In the genomic region with DNA sequence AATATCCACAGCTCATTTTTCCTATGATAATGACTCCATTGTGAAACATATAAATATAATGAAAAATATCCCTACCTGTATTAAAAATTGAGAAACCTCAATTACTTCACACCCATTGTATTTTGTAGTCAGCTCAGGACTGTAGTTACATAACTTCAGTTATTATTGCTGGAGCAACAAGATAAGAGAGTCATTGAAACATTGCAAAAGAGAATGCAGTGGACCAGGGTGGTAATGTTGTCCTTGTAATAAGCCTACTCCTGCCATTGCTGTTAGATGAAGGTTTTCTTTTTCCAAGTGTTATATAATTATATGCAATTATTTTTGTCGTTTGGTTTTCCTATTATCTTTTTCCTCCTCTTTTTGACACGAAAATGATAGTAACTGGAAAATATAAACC, we compare ENCODE assay signal across 18 cellular contexts.
A peak's percentile ranks its signal among the peaks of the same experiment; 100 is the strongest.
DNase-seq lines count a peak whose midpoint lies in the region; ATAC-seq and TF ChIP-seq lines count a peak whose summit lies in the region.
"Had no signal": no experiment of that assay in that cellular context is flagged by ENCODE, and none has a peak within 500 bp of the region (broad histone marks: within the 10 kb centered on the region; RNA-seq: fewer than 3 reads in every experiment).

No MANE protein-coding gene starts in this region.

- H3K27ac Mint-ChIP-seq in HFFc6 (peak overlapping the region; percentile 40; the same call in 1 of the 2 replicates), mesothelial cell of epicardium (peak overlapping the region; percentile 25)
- H3K27ac Mint-ChIP-seq in effector memory CD8-positive, alpha-beta T cell = no peak overlapping the region
- H3K27ac Mint-ChIP-seq: activated CD4-positive, alpha-beta T cell treated with anti-CD3 and anti-CD28 coated beads, Interleukin-2, amount 10 ng/mL, durations not matched to agents 7 days and 5 days; immature natural killer cell had no signal

- H3K4me3 Mint-ChIP-seq in HFFc6 = no peak overlapping the region
- no peak overlapping the region for H3K4me3 Mint-ChIP-seq in mesothelial cell of epicardium
- no peak overlapping the region for H3K4me3 Mint-ChIP-seq in effector memory CD8-positive, alpha-beta T cell
- H3K4me3 Mint-ChIP-seq: activated CD4-positive, alpha-beta T cell treated with anti-CD3 and anti-CD28 coated beads, Interleukin-2, amount 10 ng/mL, durations not matched to agents 7 days and 5 days; immature natural killer cell had no signal

- no peak overlapping the region for H2AFZ ChIP-seq in PC-9

- H3K4me2 ChIP-seq in PC-9 = no peak overlapping the region

- H3K27me3 Mint-ChIP-seq in HFFc6 (ENCODE audit: insufficient read depth) (peaks cover 3% of the 10 kb centered on the region), mesothelial cell of epicardium (ENCODE audit: low read depth) (no peaks in the 10 kb centered on the region)
- no peaks in the 10 kb centered on the region for H3K27me3 Mint-ChIP-seq in effector memory CD8-positive, alpha-beta T cell
- H3K27me3 Mint-ChIP-seq: activated CD4-positive, alpha-beta T cell treated with anti-CD3 and anti-CD28 coated beads, Interleukin-2, amount 10 ng/mL, durations not matched to agents 7 days and 5 days had no signal

- peaks cover 16% of the 10 kb centered on the region for H3K4me1 ChIP-seq in PC-9 (replicated peaks; ENCODE audit: insufficient read depth)

- intact Hi-C loops in PC-9 (cut with micrococcal nuclease; ENCODE audit: unreplicated experiment) = no loop called here

- POLR2A ChIA-PET in PC-9 (lab: Charles Lee; ENCODE audit: unreplicated experiment) = no interaction called here

- H3K27me3 ChIP-seq in PC-9 (ENCODE audit: insufficient read depth, low read depth) = no peaks in the 10 kb centered on the region

- H3K36me3 Mint-ChIP-seq in HFFc6 (ENCODE audit: low read depth) (no peaks in the 10 kb centered on the region), mesothelial cell of epicardium (peaks cover 26% of the 10 kb centered on the region)
- H3K36me3 Mint-ChIP-seq in effector memory CD8-positive, alpha-beta T cell (ENCODE audit: insufficient read depth) = no peaks in the 10 kb centered on the region
- H3K36me3 Mint-ChIP-seq: immature natural killer cell had no signal

- DNase-seq in HFFc6 (no peak), PC-9 (no peak), epithelial cell of esophagus (ENCODE audit: low read depth) (peak; percentile 80), mesothelial cell of epicardium (ENCODE audit: low spot score in 2 of 2, unreplicated experiment in 2 of 2) (no peak), anterior cingulate cortex (lab: John Stamatoyannopoulos, UW) (no peak), COLO829 (ENCODE audit: low spot score) (no peak)
- no peak for DNase-seq in effector memory CD8-positive, alpha-beta T cell
- DNase-seq: activated CD4-positive, alpha-beta T cell treated with anti-CD3 and anti-CD28 coated beads, Interleukin-2, amount 10 ng/mL, durations not matched to agents 7 days and 5 days; activated naive CD4-positive, alpha-beta T cell treated with anti-CD3 and anti-CD28 coated beads, Interleukin-2, amount 50 U/mL, for 16 hours; activated T-cell treated with anti-CD3 and anti-CD28 coated beads for 4 hours; AML-193; GDM1; immature natural killer cell; Kasumi-1; NCI-H146; NCI-H510A treated with DMSO at 0.1 percent for 48 hours; nucleus accumbens had no signal

- H4K20me1 ChIP-seq in PC-9 (ENCODE audit: insufficient read depth) = no peaks in the 10 kb centered on the region

- H3K79me2 ChIP-seq in PC-9 (ENCODE audit: low read depth) = no peaks in the 10 kb centered on the region

- no TSS peak for BruUV-seq in PC-9 (replicated peaks; lab: Mats Ljungman, UMichigan)

- H3K4me1 Mint-ChIP-seq in HFFc6 (ENCODE audit: low read depth) (peaks cover 18% of the 10 kb centered on the region), mesothelial cell of epicardium (peaks cover 34% of the 10 kb centered on the region)
- H3K4me1 Mint-ChIP-seq in effector memory CD8-positive, alpha-beta T cell (ENCODE audit: low read depth in 2 of 2) = no peaks in the 10 kb centered on the region
- H3K4me1 Mint-ChIP-seq: activated CD4-positive, alpha-beta T cell treated with anti-CD3 and anti-CD28 coated beads, Interleukin-2, amount 10 ng/mL, durations not matched to agents 7 days and 5 days; immature natural killer cell had no signal

- no peaks in the 10 kb centered on the region for H3K9me2 ChIP-seq in PC-9 (ENCODE audit: insufficient read depth)

- H3K4me3 ChIP-seq in PC-9 = no peak overlapping the region
- no peak overlapping the region for H3K4me3 ChIP-seq in epithelial cell of esophagus (ENCODE audit: low read length)

- H3K36me3 ChIP-seq in PC-9 (ENCODE audit: low read depth) = no peaks in the 10 kb centered on the region

- no peak for ATAC-seq in effector memory CD8-positive, alpha-beta T cell (replicated peaks)
- ATAC-seq in HG03571 (IDR thresholded peaks at IDR 0.05; ENCODE audit: unreplicated experiment) = no peak

- no peaks in the 10 kb centered on the region for H3K9me3 ChIP-seq in PC-9 (ENCODE audit: insufficient read depth, low read depth)

- TF ChIP-seq CTCF in HFFc6 (IDR thresholded peaks at IDR 0.05) (no peak), PC-9 (conservative IDR thresholded peaks at IDR 0.05) (no peak), epithelial cell of esophagus (IDR thresholded peaks at IDR 0.05; ENCODE audit: insufficient read depth, low read depth, low read length, missing control alignments) (no peak), mesothelial cell of epicardium (IDR thresholded peaks at IDR 0.05; ENCODE audit: unreplicated experiment) (no peak)

- peaks cover 7% of the 10 kb centered on the region; the same call in 1 of the 2 replicates for H3F3A ChIP-seq in PC-9 (ENCODE audit: insufficient read depth, low read depth)

- peak overlapping the region; percentile 58 for H3K27ac ChIP-seq in PC-9

- H3K9me3 Mint-ChIP-seq in HFFc6 = no peaks in the 10 kb centered on the region
- no peaks in the 10 kb centered on the region for H3K9me3 Mint-ChIP-seq in mesothelial cell of epicardium
- H3K9me3 Mint-ChIP-seq in effector memory CD8-positive, alpha-beta T cell = peaks cover 3 to 7% of the 10 kb centered on the region in 2 donors
- H3K9me3 Mint-ChIP-seq: activated CD4-positive, alpha-beta T cell treated with anti-CD3 and anti-CD28 coated beads, Interleukin-2, amount 10 ng/mL, durations not matched to agents 7 days and 5 days; immature natural killer cell had no signal

- CTCF ChIA-PET in PC-9 (lab: Charles Lee) = no interaction called here

Comparison
In these comparisons a context has a peak if more than half of its experiments do, and no peak if none do; other contexts are left out.
1. H3K27ac Mint-ChIP-seq: peak in HFFc6 (single experiment) and mesothelial cell of epicardium (single experiment); none in effector memory CD8-positive, alpha-beta T cell (0 of 2).